Comparison of ENCODE assay signal across 7 cellular contexts in the genomic region with DNA sequence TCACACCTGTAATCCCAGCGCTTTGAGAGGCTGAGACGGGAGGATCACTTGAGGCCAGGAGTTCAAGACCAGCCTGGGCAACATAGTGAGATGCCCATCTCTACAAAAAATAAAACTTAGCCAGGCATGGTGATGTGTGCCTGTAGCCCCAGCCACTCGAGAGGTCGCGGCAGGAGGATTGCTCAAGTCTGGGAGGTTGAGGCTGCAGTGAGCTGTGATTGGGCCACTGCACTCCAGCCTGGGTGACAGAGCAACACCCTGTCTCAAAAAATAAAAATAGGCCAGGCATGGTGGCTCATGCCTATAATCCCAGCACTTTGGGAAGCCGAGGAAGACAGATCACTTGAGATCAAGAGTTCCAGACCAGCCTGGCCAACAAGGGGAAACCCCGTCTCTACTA. TPM values are rescaled to one million over a fixed set of nuclear protein-coding genes. Genes with fewer than 3 reads are reported as not detected.
A peak's percentile ranks its signal among the peaks of the same experiment; 100 is the strongest.
DNase-seq lines count a peak whose midpoint lies in the region; ATAC-seq and TF ChIP-seq lines count a peak whose summit lies in the region.
"Not testable (repeated sequence)": the region's sequence is repeated elsewhere in the genome, so short reads cannot be mapped to it uniquely, and the experiment has no call there.

No MANE protein-coding gene starts in this region.

- H3K4me3 ChIP-seq in esophagus (ENCODE audit: low read depth in 1 of 2, low read length in 2 of 2); right atrium auricular region; lung; upper lobe of right lung: not testable (repeated sequence)
- H3K4me3 ChIP-seq in rectal smooth muscle tissue (ENCODE audit: low read length), result peak overlapping the region; percentile 22

- not testable (repeated sequence) for ATAC-seq in lung (ENCODE audit: insufficient read depth, low FRiP score); upper lobe of right lung

- H3K9me3 ChIP-seq in esophagus (ENCODE audit: control insufficient read depth in 2 of 2, insufficient read depth in 1 of 2, low read depth in 1 of 2, low read length in 1 of 2); right atrium auricular region; lung (ENCODE audit: control insufficient read depth in 2 of 2, insufficient read depth in 1 of 2, low read length in 1 of 2); upper lobe of right lung: not testable (repeated sequence)

- H3K27me3 ChIP-seq in esophagus (ENCODE audit: control insufficient read depth in 1 of 2, insufficient read depth in 2 of 2, low read length in 2 of 2); right atrium auricular region; lung (ENCODE audit: control insufficient read depth, insufficient read depth); rectal smooth muscle tissue (ENCODE audit: control insufficient read depth, insufficient read depth, low read length); upper lobe of right lung: not testable (repeated sequence)

- intact Hi-C loops in upper lobe of right lung (cut with DNase I), result not testable (repeated sequence)

- H3K9ac ChIP-seq in rectal smooth muscle tissue (ENCODE audit: low read length), result not testable (repeated sequence)

- H3K36me3 ChIP-seq in esophagus (ENCODE audit: control insufficient read depth in 2 of 2, insufficient read depth in 2 of 2, low read length in 1 of 2); rectal smooth muscle tissue (ENCODE audit: control insufficient read depth, insufficient read depth, low read length); upper lobe of right lung: not testable (repeated sequence)
- peaks cover 12% of the 10 kb centered on the region for H3K36me3 ChIP-seq in right atrium auricular region
- peaks cover 0 to 10% of the 10 kb centered on the region in 2 donors for H3K36me3 ChIP-seq in lung (ENCODE audit: control insufficient read depth in 2 of 2, insufficient read depth in 2 of 2, low read length in 2 of 2)

- peaks cover 7 to 32% of the 10 kb centered on the region in 2 donors for H3K4me1 ChIP-seq in esophagus (ENCODE audit: control insufficient read depth in 2 of 2, insufficient read depth in 2 of 2, low read length in 1 of 2)
- H3K4me1 ChIP-seq in right atrium auricular region, result peaks cover 0 to 76% of the 10 kb centered on the region in 2 donors
- peaks cover 0 to 26% of the 10 kb centered on the region in 2 donors for H3K4me1 ChIP-seq in lung (ENCODE audit: control insufficient read depth in 2 of 2, insufficient read depth in 2 of 2, low read length in 2 of 2)
- peaks cover 32% of the 10 kb centered on the region for H3K4me1 ChIP-seq in rectal smooth muscle tissue (ENCODE audit: control insufficient read depth, insufficient read depth, low read length)
- peaks cover 44% of the 10 kb centered on the region for H3K4me1 ChIP-seq in upper lobe of right lung

- WGBS in esophagus, 2 donors, result 65 to 71% methylated on average over 7 of the region's 7 CpGs
- 66 to 69% methylated on average over 7 of the region's 7 CpGs for WGBS in lung, 2 donors

- not testable (repeated sequence) for DNase-seq in right atrium auricular region (ENCODE audit: low spot score); lung (ENCODE audit: low spot score); substantia nigra (lab: John Stamatoyannopoulos, UW); upper lobe of right lung

- TF ChIP-seq CTCF in right atrium auricular region (IDR thresholded peaks at IDR 0.05); lung (IDR thresholded peaks at IDR 0.05; ENCODE audit: control extremely low read depth, extremely low read depth); upper lobe of right lung (IDR thresholded peaks at IDR 0.05): not testable (repeated sequence)

- peak overlapping the region; percentile 99 for H3K27ac ChIP-seq in angular gyrus (ENCODE audit: low read depth, low read length)
- H3K27ac ChIP-seq in esophagus (ENCODE audit: low read depth in 2 of 2, low read length in 1 of 2), result peak overlapping the region; percentile 93 to 99
- H3K27ac ChIP-seq in right atrium auricular region, result peak overlapping the region; percentile 99
- peak overlapping the region; percentile 27 to 89 for H3K27ac ChIP-seq in lung (ENCODE audit: low read depth in 1 of 2, low read length in 1 of 2)
- H3K27ac ChIP-seq in rectal smooth muscle tissue (ENCODE audit: low read depth, low read length), result peak overlapping the region; percentile 99
- H3K27ac ChIP-seq in substantia nigra (ENCODE audit: low read depth, low read length, poor library complexity, severe bottlenecking), result peak overlapping the region; percentile 97
- H3K27ac ChIP-seq in upper lobe of right lung, result peak overlapping the region; percentile 80

RNA-seq across cellular contexts. Expression of a gene that starts 32.9 kb away (rescaled TPM):
- polyA plus RNA-seq in esophagus, result 10 to 100 TPM; 15.4 to 48.1 TPM
- 100 to 1,000 TPM; 111 to 196 TPM for total RNA-seq in right atrium auricular region
- total RNA-seq in lung, result 100 to 1,000 TPM in 1 of 2 donors, 10 to 100 TPM in 1; 43.9 to 208 TPM
- 10 to 100 TPM; 40.4 to 55.6 TPM for polyA plus RNA-seq in lung
- total RNA-seq in upper lobe of right lung, result 150 TPM
